ENCODE assay signal across 11 cellular contexts in the genomic region with DNA sequence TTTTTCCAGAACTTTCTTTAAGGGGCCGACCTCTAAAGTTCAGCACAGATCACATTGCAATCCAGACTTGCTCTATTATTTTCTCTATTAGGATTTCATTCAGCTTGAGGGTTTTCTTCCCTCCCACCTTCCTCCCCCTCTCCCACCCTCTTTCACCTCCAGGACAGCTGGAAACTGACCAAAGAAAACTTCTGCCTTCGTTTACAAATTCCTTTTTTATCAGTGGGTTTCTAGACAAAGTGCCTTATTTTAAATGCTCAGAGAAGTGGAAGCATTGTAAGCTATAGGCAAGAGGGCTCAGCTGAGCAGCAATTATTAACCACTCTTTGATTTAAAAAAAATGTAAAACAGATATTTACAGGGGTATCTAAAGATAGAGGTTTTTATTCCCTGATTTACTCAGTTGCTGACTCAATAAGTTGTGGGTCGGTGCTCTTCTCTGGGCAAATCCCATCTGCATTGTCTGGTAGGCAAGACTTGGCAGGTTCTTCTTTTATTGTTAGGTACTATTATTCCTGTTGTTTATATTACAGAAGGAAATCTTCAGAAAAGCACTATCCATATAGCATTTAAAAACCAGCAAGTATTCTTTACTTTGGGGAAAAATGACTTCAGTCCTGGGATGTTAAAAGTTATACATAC.
DNase-seq lines count a peak whose midpoint lies in the region; ATAC-seq and TF ChIP-seq lines count a peak whose summit lies in the region.
"Had no signal": no experiment of that assay in that cellular context is flagged by ENCODE, and none has a peak within 500 bp of the region (broad histone marks: within the 10 kb centered on the region; RNA-seq: fewer than 3 reads in every experiment).

No MANE protein-coding gene starts in this region.

- H3K4me3 ChIP-seq in AG09309 (ENCODE audit: control insufficient read depth, low read depth, low read length) = peak overlapping the region; percentile 57
- peak overlapping the region; percentile 93 for H3K4me3 ChIP-seq in adipocyte (ENCODE audit: low read length)
- peak overlapping the region; percentile 69 to 87 for H3K4me3 ChIP-seq in foreskin fibroblast (ENCODE audit: low read depth in 1 of 2, low read length in 2 of 2)
- H3K4me3 ChIP-seq in prostate gland = peak overlapping the region; percentile 26 to 28

- TF ChIP-seq CTCF in AG09309 (IDR thresholded peaks at IDR 0.05; ENCODE audit: control insufficient read depth, insufficient read depth, low read depth, low read length, missing control alignments) = no peak
- TF ChIP-seq CTCF in foreskin fibroblast (IDR thresholded peaks at IDR 0.05; ENCODE audit: low read depth, low read length) = no peak
- no peak for TF ChIP-seq CTCF in prostate gland (IDR thresholded peaks at IDR 0.05)

- peak overlapping the region; percentile 68 to 69 for H3K27ac ChIP-seq in prostate gland

- intact Hi-C loops in prostate gland (cut with DNase I) = loop anchor here (2.0 kb wide), 1 partner anchor 255 kb away; no protein-coding TSS in a partner anchor

- DNase-seq in AG09309 (ENCODE audit: low read depth) (no peak), adipocyte (ENCODE audit: low read depth) (peak; percentile 76), foreskin fibroblast (peak in 1 of 2 donors; percentile 66), prostate gland (ENCODE audit: low spot score) (no peak), ureter (ENCODE audit: low spot score) (no peak), NCI-H510A (lab: John Stamatoyannopoulos, UW) (no peak), NCI-H524 treated with DMSO at 0.1 percent for 48 hours (lab: John Stamatoyannopoulos, UW) (no peak)
- DNase-seq: activated naive CD4-positive, alpha-beta T cell treated with Interleukin-2 at 50 U/mL for 16 hours; CD4-positive, CD25-positive, alpha-beta regulatory T cell; GOT3 had no signal

- H3K27me3 ChIP-seq in adipocyte (replicated peaks; ENCODE audit: control insufficient read depth, insufficient read depth, low read length) (no peaks in the 10 kb centered on the region), prostate gland (replicated peaks; ENCODE audit: insufficient read depth) (no peaks in the 10 kb centered on the region)

- H3K36me3 ChIP-seq in adipocyte (ENCODE audit: control insufficient read depth, insufficient read depth, low read length, severe bottlenecking) (peaks cover 38% of the 10 kb centered on the region), prostate gland (no peaks in the 10 kb centered on the region)

- H3K4me1 ChIP-seq in adipocyte (ENCODE audit: control insufficient read depth, insufficient read depth, low read length) (peaks cover 45% of the 10 kb centered on the region), prostate gland (replicated peaks) (no peaks in the 10 kb centered on the region)

- peak overlapping the region; percentile 97 for H3K9ac ChIP-seq in adipocyte (ENCODE audit: low read length)

- ATAC-seq in HG02610 (IDR thresholded peaks at IDR 0.05; ENCODE audit: unreplicated experiment) = no peak

- no peak for TF ChIP-seq POLR2A in prostate gland (IDR thresholded peaks at IDR 0.05)

- no peaks in the 10 kb centered on the region for H3K9me3 ChIP-seq in adipocyte (ENCODE audit: control insufficient read depth, low read length)
- H3K9me3 ChIP-seq in prostate gland = no peaks in the 10 kb centered on the region

- 18% methylated on average over 3 of the region's 3 CpGs for WGBS in prostate gland

Comparison
In these comparisons a context has a peak if more than half of its experiments do, and no peak if none do; other contexts are left out.
1. H3K4me3 ChIP-seq: peak in every context shown above with its lines; median percentile 93 in adipocyte; 78 in foreskin fibroblast; 57 in AG09309; 27 in prostate gland.